25 cellular contexts compared by ENCODE assay signal in the genomic region with DNA sequence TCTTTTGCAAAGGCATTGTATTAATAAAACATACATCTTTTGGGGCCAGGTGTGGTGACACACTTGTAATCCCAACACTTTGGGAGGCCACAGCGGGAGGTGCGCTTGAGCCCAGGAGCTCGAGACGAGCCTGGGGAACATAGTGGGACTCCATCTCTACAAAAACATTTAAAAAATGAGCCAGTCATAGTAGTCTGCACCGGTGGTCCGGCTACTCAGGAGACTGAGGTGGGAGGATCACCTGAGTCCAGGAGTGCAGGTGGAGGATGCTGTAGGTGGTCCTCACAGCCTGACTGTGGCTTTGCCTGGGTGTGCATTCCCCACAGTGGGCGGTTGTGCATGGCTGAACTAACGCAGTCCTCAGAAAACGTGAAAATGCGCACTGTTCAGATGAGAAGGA.
DNase-seq lines count a peak whose midpoint lies in the region; TF ChIP-seq lines count a peak whose summit lies in the region.
"Had no signal": no experiment of that assay in that cellular context is flagged by ENCODE, and none has a peak within 500 bp of the region (broad histone marks: within the 10 kb centered on the region; RNA-seq: fewer than 3 reads in every experiment).

No MANE protein-coding gene starts in this region.

- DNase-seq in Peyer's patch (peak; percentile 6 to 24 (median 22)), hepatocyte (ENCODE audit: low spot score) (peak; percentile 1), EL (no peak), smooth muscle cell (lab: John Stamatoyannopoulos, UW; ENCODE audit: unreplicated experiment) (no peak), NCI-H82 (lab: John Stamatoyannopoulos, UW) (no peak)
- DNase-seq in stimulated activated CD8-positive, alpha-beta memory T cell treated with anti-CD3 and anti-CD28 coated beads, Interleukin-4, amount 100 ng/mL, for 48 hours = peak; percentile 16
- DNase-seq: ACHN; activated B cell treated with CpG ODN at 0.5 μM for 24 hours; activated CD4-positive, alpha-beta T cell treated with anti-CD3 and anti-CD28 coated beads, Interleukin-2, amount 10 ng/mL, durations not matched to agents 7 days and 5 days; amygdala; DMS53; effector CD4-positive, alpha-beta T cell; HCEC 1CT; left ventricle myocardium superior; MG63; NCI-H1105 treated with DMSO at 0.1 percent for 48 hours; NCI-H2029 treated with DMSO at 0.1 percent for 48 hours; NCI-H524 treated with DMSO at 0.1 percent for 48 hours; OCI-M1; psoas muscle; stimulated activated naive B cell treated with anti-CD40 and anti-IgM and Interleukin-4, amounts not matched to agents 10 μg/mL and 1 μg/mL and 100 μg/mL, for 72 hours had no signal

- H3K27ac ChIP-seq in BLaER1 (no peak overlapping the region; the same call in 1 of the 2 replicates), Peyer's patch (no peak overlapping the region), hepatocyte (no peak overlapping the region), smooth muscle cell (ENCODE audit: low read depth) (no peak overlapping the region)
- H3K27ac ChIP-seq: epithelial cell of prostate, KMS-11, psoas muscle, thoracic aorta had no signal

- TF ChIP-seq CTCF in Peyer's patch (IDR thresholded peaks at IDR 0.05) = no peak
- TF ChIP-seq CTCF in hepatocyte (IDR thresholded peaks at IDR 0.05; ENCODE audit: poor library complexity) = no peak
- TF ChIP-seq CTCF in smooth muscle cell (IDR thresholded peaks at IDR 0.05; ENCODE audit: borderline replicate concordance, insufficient read depth, poor library complexity, severe bottlenecking) = no peak

- H4K20me1 ChIP-seq in BLaER1 = no peaks in the 10 kb centered on the region
- no peaks in the 10 kb centered on the region for H4K20me1 ChIP-seq in hepatocyte (ENCODE audit: insufficient read depth, poor library complexity, severe bottlenecking)
- H4K20me1 ChIP-seq in smooth muscle cell (ENCODE audit: low read depth) = no peaks in the 10 kb centered on the region

- H3K36me3 ChIP-seq in BLaER1 (no peaks in the 10 kb centered on the region), Peyer's patch (no peaks in the 10 kb centered on the region), hepatocyte (replicated peaks; ENCODE audit: insufficient read depth, low read depth) (no peaks in the 10 kb centered on the region), smooth muscle cell (ENCODE audit: low read depth) (no peaks in the 10 kb centered on the region)
- H3K36me3 ChIP-seq: MG63, thoracic aorta had no signal

- no peaks in the 10 kb centered on the region for H3F3A ChIP-seq in smooth muscle cell (ENCODE audit: low read depth)

- H3K9me3 ChIP-seq in BLaER1 (no peaks in the 10 kb centered on the region), Peyer's patch (no peaks in the 10 kb centered on the region), hepatocyte (ENCODE audit: low read depth) (no peaks in the 10 kb centered on the region), smooth muscle cell (replicated peaks; ENCODE audit: low read depth) (no peaks in the 10 kb centered on the region)
- H3K9me3 ChIP-seq: MG63, psoas muscle, thoracic aorta had no signal

- H3K27me3 ChIP-seq in BLaER1 (no peaks in the 10 kb centered on the region), Peyer's patch (no peaks in the 10 kb centered on the region), hepatocyte (no peaks in the 10 kb centered on the region), smooth muscle cell (ENCODE audit: low read depth) (no peaks in the 10 kb centered on the region)
- H3K27me3 ChIP-seq: MG63 had no signal

- WGBS in hepatocyte (ENCODE audit: low lambda C conversion rate, missing lambda C conversion rate) = 95% methylated on average over 10 of the region's 10 CpGs
- 92% methylated on average over 10 of the region's 10 CpGs for WGBS in smooth muscle cell (ENCODE audit: low lambda C conversion rate)

- H3K4me1 ChIP-seq in BLaER1 (peaks cover 68% of the 10 kb centered on the region), Peyer's patch (peaks cover 0 to 5% (median 0%) of the 10 kb centered on the region in 4 donors), hepatocyte (ENCODE audit: insufficient read depth) (peaks cover 5% of the 10 kb centered on the region), smooth muscle cell (ENCODE audit: low read depth) (no peaks in the 10 kb centered on the region)

- H2AFZ ChIP-seq in hepatocyte (no peak overlapping the region), smooth muscle cell (ENCODE audit: low read depth) (no peak overlapping the region)

- H3K4me3 ChIP-seq in BLaER1 (no peak overlapping the region), Peyer's patch (no peak overlapping the region), hepatocyte (no peak overlapping the region), smooth muscle cell (no peak overlapping the region)
- H3K4me3 ChIP-seq: MG63, psoas muscle, thoracic aorta had no signal

- no peaks in the 10 kb centered on the region for H3K9me2 ChIP-seq in hepatocyte (replicated peaks; ENCODE audit: insufficient read depth)

- no peak for TF ChIP-seq POLR2A in Peyer's patch (IDR thresholded peaks at IDR 0.05)

- H3K4me2 ChIP-seq in BLaER1 = peak overlapping the region; percentile 70; the same call in 1 of the 2 replicates
- no peak overlapping the region for H3K4me2 ChIP-seq in hepatocyte
- no peak overlapping the region for H3K4me2 ChIP-seq in smooth muscle cell
- H3K4me2 ChIP-seq: KMS-11 had no signal

- H3K9ac ChIP-seq in BLaER1 = no peak overlapping the region
- H3K9ac ChIP-seq in smooth muscle cell (ENCODE audit: low read depth) = no peak overlapping the region
- H3K9ac ChIP-seq: KMS-11 had no signal

- H3K79me2 ChIP-seq in hepatocyte (no peaks in the 10 kb centered on the region), smooth muscle cell (ENCODE audit: low read depth) (no peaks in the 10 kb centered on the region)

Comparison
In these comparisons a context has a peak if more than half of its experiments do, and no peak if none do; other contexts are left out.
1. DNase-seq: peak in Peyer's patch (3 of 3), hepatocyte (single experiment) and stimulated activated CD8-positive, alpha-beta memory T cell treated with anti-CD3 and anti-CD28 coated beads, Interleukin-4, amount 100 ng/mL, for 48 hours (single experiment); none in EL (single experiment), smooth muscle cell (single experiment) and NCI-H82 (single experiment).